In genomic region chr16:75333770-75334169, GRCh38 we compare ENCODE assay signal across 17 cellular contexts.
DNase-seq lines count a peak whose midpoint lies in the region; ATAC-seq lines count a peak whose summit lies in the region.
"Had no signal": no experiment of that assay in that cellular context is flagged by ENCODE, and none has a peak within 500 bp of the region (broad histone marks: within the 10 kb centered on the region; RNA-seq: fewer than 3 reads in every experiment).

No MANE protein-coding gene starts in this region.

- peak overlapping the region; percentile 62 for H3K4me2 ChIP-seq in BLaER1

- 0 out of 2 replicates have a peak, but pooled peaks cover 5% of the 10 kb centered on the region for H3K9me3 ChIP-seq in BLaER1
- H3K9me3 ChIP-seq: gastroesophageal sphincter, upper lobe of left lung had no signal

- H3K9me3 Mint-ChIP-seq in effector memory CD8-positive, alpha-beta T cell: no peaks in the 10 kb centered on the region
- H3K9me3 Mint-ChIP-seq: activated T-cell treated with anti-CD3 and anti-CD28 coated beads, Interleukin-2, amount 50 U/mL, for 4 hours; stimulated activated memory B cell treated with anti-CD40 and anti-IgM and Interleukin-4, amounts not matched to agents 10 μg/mL and 1 μg/mL and 100 μg/mL, for 72 hours had no signal

- H3K4me1 ChIP-seq in BLaER1: peaks cover 33% of the 10 kb centered on the region
- H3K4me1 ChIP-seq: gastroesophageal sphincter had no signal

- peak overlapping the region in 1 of 2 donors; percentile 36 for H3K4me3 Mint-ChIP-seq in effector memory CD8-positive, alpha-beta T cell
- H3K4me3 Mint-ChIP-seq: activated T-cell treated with anti-CD3 and anti-CD28 coated beads, Interleukin-2, amount 50 U/mL, for 4 hours; stimulated activated memory B cell treated with anti-CD40 and anti-IgM and Interleukin-4, amounts not matched to agents 10 μg/mL and 1 μg/mL and 100 μg/mL, for 72 hours had no signal

- H3K9ac ChIP-seq in BLaER1: no peak overlapping the region

- peak overlapping the region; percentile 55 to 75 for H3K27ac Mint-ChIP-seq in effector memory CD8-positive, alpha-beta T cell
- H3K27ac Mint-ChIP-seq: stimulated activated memory B cell treated with anti-CD40 and anti-IgM and Interleukin-4, amounts not matched to agents 10 μg/mL and 1 μg/mL and 100 μg/mL, for 72 hours had no signal

- DNase-seq in SIG-M5 (lab: John Stamatoyannopoulos, UW): peak; percentile 49
- DNase-seq in effector memory CD8-positive, alpha-beta T cell: no peak
- DNase-seq in cerebellar cortex (ENCODE audit: low spot score): no peak
- DNase-seq in NCI-H2227 (lab: John Stamatoyannopoulos, UW; ENCODE audit: unreplicated experiment): no peak
- no peak for DNase-seq in activated CD4-positive, alpha-beta T cell treated with anti-CD3 and anti-CD28 coated beads, Interleukin-2, amount 50 U/mL, for 1 hour
- DNase-seq: activated CD4-positive, alpha-beta T cell treated with anti-CD3 and anti-CD28 coated beads for 48 hours; activated T-cell treated with anti-CD3 and anti-CD28 coated beads, Interleukin-2, amount 50 U/mL, for 4 hours; mesendoderm; NCI-H1694; NCI-H510A; occipital lobe; upper lobe of left lung had no signal

- H3K4me1 Mint-ChIP-seq in effector memory CD8-positive, alpha-beta T cell (ENCODE audit: low read depth in 2 of 2): peaks cover 14 to 21% of the 10 kb centered on the region in 2 donors

- H3K4me3 ChIP-seq in BLaER1: no peak overlapping the region
- H3K4me3 ChIP-seq: gastroesophageal sphincter, upper lobe of left lung had no signal

- H3K27ac ChIP-seq in BLaER1: no peak overlapping the region
- H3K27ac ChIP-seq: gastroesophageal sphincter, upper lobe of left lung had no signal

- H3K27me3 ChIP-seq in BLaER1: no peaks in the 10 kb centered on the region; the same call in 1 of the 2 replicates
- H3K27me3 ChIP-seq: gastroesophageal sphincter, upper lobe of left lung had no signal

- H3K27me3 Mint-ChIP-seq in effector memory CD8-positive, alpha-beta T cell: no peaks in the 10 kb centered on the region

- peaks cover 28% of the 10 kb centered on the region for H3K36me3 ChIP-seq in BLaER1

- peaks cover 8% of the 10 kb centered on the region for H3K36me3 Mint-ChIP-seq in effector memory CD8-positive, alpha-beta T cell (ENCODE audit: insufficient read depth)

- H4K20me1 ChIP-seq in BLaER1: peaks cover 97% of the 10 kb centered on the region

- ATAC-seq in HG03175 (IDR thresholded peaks at IDR 0.05; ENCODE audit: unreplicated experiment) (peak; percentile 54), HG03135 (IDR thresholded peaks at IDR 0.05; ENCODE audit: unreplicated experiment) (no peak)
- ATAC-seq in effector memory CD8-positive, alpha-beta T cell (replicated peaks): peak; percentile 31
- ATAC-seq: gastroesophageal sphincter; stimulated activated memory B cell treated with anti-CD40 and anti-IgM and Interleukin-4, amounts not matched to agents 10 μg/mL and 1 μg/mL and 100 μg/mL, for 72 hours had no signal
